In genomic region chr9:130712564-130713285, GRCh38 we compare ENCODE assay signal across 8 cellular contexts. TPM values are rescaled to one million over a fixed set of nuclear protein-coding genes. Genes with fewer than 3 reads are reported as not detected.
DNase-seq lines count a peak whose midpoint lies in the region; ATAC-seq and TF ChIP-seq lines count a peak whose summit lies in the region.

No MANE protein-coding gene starts in this region.

- H3K9me3 Mint-ChIP-seq in chondrocyte (ENCODE audit: low read depth), result no peaks in the 10 kb centered on the region

- no peaks in the 10 kb centered on the region for H3K36me3 Mint-ChIP-seq in chondrocyte (ENCODE audit: low read depth)

- ATAC-seq in HG03432 (IDR thresholded peaks at IDR 0.05; ENCODE audit: unreplicated experiment), result peak; percentile 95

- H3K4me3 Mint-ChIP-seq in chondrocyte (ENCODE audit: unreplicated experiment), result peak overlapping the region; percentile 95

- TF ChIP-seq POLR2A in GM19193 (IDR thresholded peaks at IDR 0.05; ENCODE audit: extremely low read depth, insufficient read depth, insufficient read length), result peak; percentile 72

- H3K27ac Mint-ChIP-seq in chondrocyte (ENCODE audit: unreplicated experiment), result peak overlapping the region; percentile 99

- DNase-seq in Ammon's horn (ENCODE audit: low spot score), result peak; percentile 99
- DNase-seq in NCI-H460 (ENCODE audit: extremely low read depth, low read depth), result peak; percentile 99
- DNase-seq in activated CD4-positive, alpha-beta T cell treated with anti-CD3 and anti-CD28 coated beads for 24 hours (ENCODE audit: low read depth in 2 of 2), result peak; percentile 88 to 93
- DNase-seq in chondrocyte (ENCODE audit: low spot score), result peak; percentile 99
- peak; percentile 98 for DNase-seq in kidney glomerular epithelial cell (lab: John Stamatoyannopoulos, UW)
- peak; percentile 95 to 96 for DNase-seq in stimulated activated CD4-positive, alpha-beta T cell treated with anti-CD3 and anti-CD28 coated beads, Interleukin-15, amount 100 ng/mL, for 48 hours (ENCODE audit: low read depth in 2 of 2)

- peaks cover 37% of the 10 kb centered on the region for H3K4me1 Mint-ChIP-seq in chondrocyte (ENCODE audit: low read depth)

- TF ChIP-seq CTCF in chondrocyte (IDR thresholded peaks at IDR 0.05), result no peak

- H3K27me3 Mint-ChIP-seq in chondrocyte (ENCODE audit: low read depth), result no peaks in the 10 kb centered on the region

RNA-seq across cellular contexts. Expression of gene EXOSC2, which starts 19.1 kb away (rescaled TPM):
- 45.5 and 56.5 TPM in 2 replicates for total RNA-seq in NCI-H460 (2014; rRNA removed; shearing (Covaris generic))
- 106 and 142 TPM in 2 replicates for polyA plus RNA-seq in NCI-H460 (2014; cell fraction: nucleus; rRNA removed)
- 15.6 to 27.7 TPM (median 16.2 TPM) in 3 replicates for total RNA-seq in chondrocyte

RNA-seq across cellular contexts. Expression of gene PRDM12, which starts 48.3 kb away (rescaled TPM):
- total RNA-seq in NCI-H460 (2014; rRNA removed; shearing (Covaris generic)), result 0.30 TPM in 1 of 2 replicates, not detected in the other
- polyA plus RNA-seq in NCI-H460 (2014; cell fraction: nucleus; rRNA removed), result 0.07 and 0.58 TPM in 2 replicates
- 0.10 to 0.23 TPM in 2 of 3 replicates, not detected in the other for total RNA-seq in chondrocyte

Comparison
In these comparisons a context has a peak if more than half of its experiments do, and no peak if none do; other contexts are left out.
1. Peak in every context shown above with its lines: DNase-seq and ATAC-seq.